8 cellular contexts compared by ENCODE assay signal in genomic region chr20:49712118-49712517, GRCh38. TPM values are rescaled to one million over a fixed set of nuclear protein-coding genes. Genes with fewer than 3 reads are reported as not detected.
DNase-seq lines count a peak whose midpoint lies in the region; ATAC-seq and TF ChIP-seq lines count a peak whose summit lies in the region.

No MANE protein-coding gene starts in this region.

- H3K9me3 ChIP-seq in gastroesophageal sphincter (no peaks in the 10 kb centered on the region), gastrocnemius medialis (no peaks in the 10 kb centered on the region)

- H3K4me1 ChIP-seq in gastroesophageal sphincter (peaks cover 0 to 67% (median 23%) of the 10 kb centered on the region in 3 donors), gastrocnemius medialis (peaks cover 50 to 56% of the 10 kb centered on the region in 2 donors)

- DNase-seq in gastrocnemius medialis, result no peak
- no peak for DNase-seq in CD1c-positive myeloid dendritic cell (ENCODE audit: extremely low spot score)
- DNase-seq in head of caudate nucleus, result no peak
- DNase-seq in hypothalamus (lab: John Stamatoyannopoulos, UW), result no peak
- no peak for DNase-seq in GM13976 (ENCODE audit: low spot score)

- intact Hi-C loops in gastrocnemius medialis (cut with DNase I; ENCODE audit: low total_unique reads) (loop anchor here (2.0 to 10.0 kb wide), 2 partner anchors 97 to 203 kb away; partner anchors contain the start of gene SPATA2), head of caudate nucleus (cut with DNase I) (loop anchor here (5.0 to 10.0 kb wide), 3 partner anchors 63 to 100 kb away; partner anchors contain the start of gene SLC9A8)

- TF ChIP-seq EP300 in gastroesophageal sphincter (IDR thresholded peaks at IDR 0.05), result no peak

- TF ChIP-seq POLR2A in gastroesophageal sphincter (IDR thresholded peaks at IDR 0.05) (no peak), gastrocnemius medialis (IDR thresholded peaks at IDR 0.05) (no peak)

- ATAC-seq in gastroesophageal sphincter, result no peak
- ATAC-seq in gastrocnemius medialis, result no peak

- in situ Hi-C loops in gastrocnemius medialis (cut with MboI; ENCODE audit: low sequenced_read_pairs in 4 of 4), result no loop called here
- in situ Hi-C loops in GM13976 (cut with MboI; ENCODE audit: low sequenced_read_pairs, unreplicated experiment), result no loop called here

- H3K27ac ChIP-seq in VCaP (peak overlapping the region; percentile 94), gastroesophageal sphincter (peak overlapping the region; percentile 54 to 96 (median 92)), gastrocnemius medialis (peak overlapping the region; percentile 87 to 99 (median 98))

- H3K27me3 ChIP-seq in gastroesophageal sphincter (no peaks in the 10 kb centered on the region), gastrocnemius medialis (no peaks in the 10 kb centered on the region)

- H3K4me3 ChIP-seq in GM12875 (ENCODE audit: low read depth, low read length), result peak overlapping the region; percentile 76
- peak overlapping the region; percentile 70 to 96 for H3K4me3 ChIP-seq in gastroesophageal sphincter
- peak overlapping the region; percentile 78 to 98 (median 90) for H3K4me3 ChIP-seq in gastrocnemius medialis

- H3K36me3 ChIP-seq in gastroesophageal sphincter (no peaks in the 10 kb centered on the region), gastrocnemius medialis (no peaks in the 10 kb centered on the region)

- 34 to 45% methylated on average over 2 to 4 of the region's 4 CpGs for WGBS in gastroesophageal sphincter (ENCODE audit: low coverage in 1 of 2), 2 donors

- TF ChIP-seq CTCF in GM12875 (IDR thresholded peaks at IDR 0.05; ENCODE audit: borderline replicate concordance, insufficient read depth, low read depth, low read length), result no peak
- no peak for TF ChIP-seq CTCF in VCaP (conservative IDR thresholded peaks at IDR 0.05)
- TF ChIP-seq CTCF in gastroesophageal sphincter (IDR thresholded peaks at IDR 0.05), result no peak
- TF ChIP-seq CTCF in gastrocnemius medialis (IDR thresholded peaks at IDR 0.05 in 4 of 5, conservative IDR thresholded peaks at IDR 0.05 in 1 of 5), result no peak
- no peak for TF ChIP-seq CTCF in GM13976 (IDR thresholded peaks at IDR 0.05; ENCODE audit: borderline replicate concordance, control extremely low read depth, extremely low read depth, insufficient read depth, missing control alignments)

RNA-seq across cellular contexts. Expression of gene B4GALT5, which starts 1.6 kb away (rescaled TPM):
- total RNA-seq in gastroesophageal sphincter, result 10 to 100 TPM; 20.2 to 35.6 (median 28.8) TPM
- total RNA-seq in gastrocnemius medialis, result 10 to 100 TPM; 27.6 to 75.2 (median 56.4) TPM
